Comparison of ENCODE assay signal across 3 cellular contexts in genomic region chr18:32176745-32177144, GRCh38. TPM values are rescaled to one million over a fixed set of nuclear protein-coding genes. Genes with fewer than 3 reads are reported as not detected.
"Had no signal": no experiment of that assay in that cellular context is flagged by ENCODE, and none has a peak within 500 bp of the region (broad histone marks: within the 10 kb centered on the region; RNA-seq: fewer than 3 reads in every experiment).

No MANE protein-coding gene starts in this region.

RNA-seq across cellular contexts. Expression of gene MEP1B, which starts 13.1 kb away (rescaled TPM):
- total RNA-seq: LHCN-M2, M059J, MCF 10A had no signal
